Comparison of ENCODE assay signal across 9 cellular contexts in the genomic region with DNA sequence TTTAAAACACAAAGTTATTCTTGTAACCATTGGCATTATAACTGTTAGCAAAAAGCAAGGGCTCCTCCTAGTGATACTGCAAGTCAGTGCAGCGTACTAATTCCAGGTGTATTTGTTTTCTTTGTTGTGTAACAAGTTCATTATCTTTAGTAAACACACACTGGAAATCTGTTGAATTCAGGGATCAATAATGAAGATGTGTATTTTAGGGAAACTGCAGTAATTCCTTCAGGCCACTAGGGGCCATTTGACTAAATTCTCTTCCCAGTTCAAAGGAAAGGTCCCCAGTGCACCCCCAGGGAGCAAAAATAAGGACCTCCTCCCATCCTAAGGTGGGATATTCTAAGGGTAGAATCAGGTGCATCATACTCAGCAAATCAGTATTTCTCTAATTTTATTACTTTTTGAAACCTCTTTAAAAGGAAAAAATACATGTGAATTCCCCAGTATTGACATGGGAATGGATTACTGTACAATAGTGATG.
DNase-seq lines count a peak whose midpoint lies in the region; ATAC-seq, FAIRE-seq and TF ChIP-seq lines count a peak whose summit lies in the region.
"Had no signal": no experiment of that assay in that cellular context is flagged by ENCODE, and none has a peak within 500 bp of the region (broad histone marks: within the 10 kb centered on the region; RNA-seq: fewer than 3 reads in every experiment).

No MANE protein-coding gene starts in this region.

- H3K4me1 Mint-ChIP-seq in CD14-positive monocyte (no peaks in the 10 kb centered on the region), WTC11 (peaks cover 31% of the 10 kb centered on the region)

- TF ChIP-seq CTCF in CD14-positive monocyte (IDR thresholded peaks at IDR 0.05) (peak; percentile 68), WTC11 (IDR thresholded peaks at IDR 0.05) (0 out of 2 replicates have a peak, but pooled peaks have one; percentile 12), HepG2 (CRISPR knock-in tag; IDR thresholded peaks at IDR 0.05) (peak; percentile 80)

- no peaks in the 10 kb centered on the region for H3K79me2 ChIP-seq in HepG2 (ENCODE audit: insufficient read depth, low read length)

- FAIRE-seq in HepG2 (lab: Jason Lieb, UNC), result peak; percentile 64
- FAIRE-seq: colon had no signal

- H3K4me3 Mint-ChIP-seq in CD14-positive monocyte (no peak overlapping the region), WTC11 (no peak overlapping the region)

- DNase-seq in CD14-positive monocyte (ENCODE audit: low spot score) (no peak), HT-29 (ENCODE audit: low spot score) (peak; percentile 45), WTC11 (ENCODE audit: low spot score) (no peak), HepG2 (ENCODE audit: low spot score) (peak; percentile 80), NCI-H2171 treated with DMSO at 0.1 percent for 48 hours (lab: John Stamatoyannopoulos, UW) (no peak), KG1 (lab: John Stamatoyannopoulos, UW) (no peak)
- no peak for DNase-seq in activated CD4-positive, alpha-beta T cell treated with anti-CD3 and anti-CD28 coated beads, Interleukin-2, amount 50 U/mL, for 1 hour

- no peak overlapping the region for H3K27ac ChIP-seq in HepG2 (ENCODE audit: extremely low read length, insufficient read depth, low read length)

- no peaks in the 10 kb centered on the region for H4K20me1 ChIP-seq in HepG2 (ENCODE audit: insufficient read depth, low read length)

- peaks cover 0 to 5% of the 10 kb centered on the region in 2 experiments; a peak in 2 of 5 replicates for H3K27me3 ChIP-seq in HepG2 (ENCODE audit: control insufficient read depth in 1 of 2, insufficient read depth in 2 of 2, low read length in 2 of 2)

- H2AFZ ChIP-seq in HepG2 (ENCODE audit: low read length), result no peak overlapping the region

- intact Hi-C loops in CD14-positive monocyte (cut with micrococcal nuclease), result no loop called here
- intact Hi-C loops in HepG2 (cut with micrococcal nuclease; ENCODE audit: unreplicated experiment), result loop anchor here (1.0 to 5.0 kb wide), 4 partner anchors 174 to 466 kb away; a partner anchor contains a TSS

- peaks cover 26% of the 10 kb centered on the region; the same call in 1 of the 2 replicates for H3K4me1 ChIP-seq in HepG2 (ENCODE audit: insufficient read depth, low read length)

- POLR2A ChIA-PET in WTC11 (lab: Charles Lee) (no interaction called here), HepG2 (lab: Yijun Ruan, JAX) (no interaction called here)

- BruUV-seq in HepG2 (replicated peaks; lab: Mats Ljungman, UMichigan), result no TSS peak

- in situ Hi-C loops in HepG2 (cut with HindIII; ENCODE audit: extremely low pct_ligation_motif_present, low pct_unique_long_range_greater_than_20kb), result loop anchor here (5.0 kb wide), 1 partner anchor 463 kb away; no protein-coding TSS in a partner anchor

- CTCF ChIA-PET in WTC11 (lab: Charles Lee), result interaction anchor here (0.7 to 3.6 kb wide), 5 partner anchors 11 to 1053 kb away, joined by 3 to 19 read pairs (median 4); no protein-coding TSS in a partner anchor
- CTCF ChIA-PET in HepG2 (lab: Yijun Ruan, JAX; ENCODE audit: low intra/inter-chr PET ratio, low total read pairs), result interaction anchor here (1.2 to 2.4 kb wide), 6 partner anchors 138 to 502 kb away, joined by 3 to 23 read pairs (median 9); a partner anchor contains a TSS

- no peaks in the 10 kb centered on the region for H3K36me3 ChIP-seq in HepG2 (replicated peaks in 1 of 2; ENCODE audit: control insufficient read depth in 1 of 2, insufficient read depth in 2 of 2, low read length in 2 of 2)

- ATAC-seq in WTC11, result peak; percentile 66
- peak; percentile 89 for ATAC-seq in HepG2
- no peak for ATAC-seq in HG03139 (IDR thresholded peaks at IDR 0.05; ENCODE audit: unreplicated experiment)

- peaks cover 0 to 3% (median 0%) of the 10 kb centered on the region in 7 donors for H3K9me3 Mint-ChIP-seq in CD14-positive monocyte
- H3K9me3 Mint-ChIP-seq in WTC11, result 0 out of 2 replicates have a peak, but pooled peaks cover 4% of the 10 kb centered on the region

- 4% methylated on average over 1 of the region's 1 CpG for WGBS in HepG2 (ENCODE audit: low lambda C conversion rate)

- H3K4me2 ChIP-seq in HepG2 (ENCODE audit: low read depth, low read length), result no peak overlapping the region

- H3K9ac ChIP-seq in HepG2 (ENCODE audit: insufficient read depth, low read depth, low read length), result no peak overlapping the region

- H3K27ac Mint-ChIP-seq in CD14-positive monocyte (no peak overlapping the region), WTC11 (no peak overlapping the region)

- H3K27me3 Mint-ChIP-seq in CD14-positive monocyte (ENCODE audit: low read depth in 3 of 3) (peaks cover 9 to 23% (median 13%) of the 10 kb centered on the region in 3 donors), WTC11 (ENCODE audit: low read depth) (no peaks in the 10 kb centered on the region; the same call in 1 of the 2 replicates)

- H3K4me3 ChIP-seq in HepG2 (replicated peaks in 1 of 3; ENCODE audit: insufficient read depth in 1 of 3, low read depth in 2 of 3, low read length in 3 of 3), result no peak overlapping the region

- TF ChIP-seq EP300 in HepG2 (IDR thresholded peaks at IDR 0.05; ENCODE audit: low read depth in 2 of 2, low read length in 2 of 2), result peak in 1 of 2 experiments; percentile 70; a peak in 2 of 4 replicates
- TF ChIP-seq EP300 in HepG2 (CRISPR knock-in tag; IDR thresholded peaks at IDR 0.05; ENCODE audit: borderline replicate concordance), result no peak

- peak; percentile 58; the same call in 1 of the 2 replicates for TF ChIP-seq RAD21 in HepG2 (CRISPR knock-in tag; IDR thresholded peaks at IDR 0.05)

- no peaks in the 10 kb centered on the region for H3K9me3 ChIP-seq in HepG2 (ENCODE audit: low read length)

- H3K36me3 Mint-ChIP-seq in CD14-positive monocyte (no peaks in the 10 kb centered on the region), WTC11 (no peaks in the 10 kb centered on the region)

- no peak for TF ChIP-seq POLR2A in HepG2 (IDR thresholded peaks at IDR 0.05; ENCODE audit: insufficient read depth in 1 of 2, low read depth in 2 of 2, low read length in 2 of 2)

TF ChIP-seq in WTC11, 78 proteins besides CTCF, POLR2A, EP300 and RAD21:
- no peak for TF ChIP-seq IRF2 (CRISPR knock-in tag; IDR thresholded peaks at IDR 0.05; ENCODE audit: borderline replicate concordance, low read depth)
- TF ChIP-seq GABPB1 (CRISPR knock-in tag; IDR thresholded peaks at IDR 0.05), result peak; percentile 39; the same call in 1 of the 2 replicates

TF ChIP-seq in HepG2, 621 proteins besides CTCF, POLR2A, EP300 and RAD21 (continues in another document):
- TF ChIP-seq ZMAT3 (CRISPR knock-in tag; conservative IDR thresholded peaks at IDR 0.05) (no peak), FOXO1 (CRISPR knock-in tag; IDR thresholded peaks at IDR 0.05) (peak; percentile 76), PPARG (CRISPR knock-in tag; conservative IDR thresholded peaks at IDR 0.05) (peak; percentile 60), MED8 (CRISPR knock-in tag; IDR thresholded peaks at IDR 0.05; ENCODE audit: insufficient replicate concordance) (no peak), ZNF550 (CRISPR knock-in tag; IDR thresholded peaks at IDR 0.05; ENCODE audit: borderline replicate concordance) (no peak), RXRB (CRISPR knock-in tag; IDR thresholded peaks at IDR 0.05; ENCODE audit: borderline replicate concordance) (peak; percentile 71; the same call in 1 of the 2 replicates), SALL2 (CRISPR knock-in tag; IDR thresholded peaks at IDR 0.05) (0 out of 2 replicates have a peak, but pooled peaks have one; percentile 40), HDAC1 (CRISPR knock-in tag; IDR thresholded peaks at IDR 0.05) (0 out of 2 replicates have a peak, but pooled peaks have one; percentile 29), RARA (CRISPR knock-in tag; IDR thresholded peaks at IDR 0.05) (peak; percentile 61), FOXP1 (IDR thresholded peaks at IDR 0.05) (peak; percentile 98), FOXP1 (CRISPR knock-in tag; IDR thresholded peaks at IDR 0.05) (peak; percentile 99), MIER3 (CRISPR knock-in tag; IDR thresholded peaks at IDR 0.05; ENCODE audit: borderline replicate concordance) (peak; percentile 72; the same call in 1 of the 2 replicates), ZNF75D (CRISPR knock-in tag; IDR thresholded peaks at IDR 0.05; ENCODE audit: borderline replicate concordance) (no peak), FOXA1 (IDR thresholded peaks at IDR 0.05) (no peak), FOXA1 (CRISPR knock-in tag; IDR thresholded peaks at IDR 0.05) (peak; percentile 89), ELF1 (CRISPR knock-in tag; IDR thresholded peaks at IDR 0.05) (no peak; the same call in 1 of the 2 replicates), CREB1 (IDR thresholded peaks at IDR 0.05) (no peak), CREB1 (CRISPR knock-in tag; IDR thresholded peaks at IDR 0.05) (peak; percentile 55; the same call in 1 of the 2 replicates), CREM (IDR thresholded peaks at IDR 0.05) (peak; percentile 32; the same call in 1 of the 2 replicates), CREM (CRISPR knock-in tag; IDR thresholded peaks at IDR 0.05) (no peak)
- TF ChIP-seq, protein P1, sequence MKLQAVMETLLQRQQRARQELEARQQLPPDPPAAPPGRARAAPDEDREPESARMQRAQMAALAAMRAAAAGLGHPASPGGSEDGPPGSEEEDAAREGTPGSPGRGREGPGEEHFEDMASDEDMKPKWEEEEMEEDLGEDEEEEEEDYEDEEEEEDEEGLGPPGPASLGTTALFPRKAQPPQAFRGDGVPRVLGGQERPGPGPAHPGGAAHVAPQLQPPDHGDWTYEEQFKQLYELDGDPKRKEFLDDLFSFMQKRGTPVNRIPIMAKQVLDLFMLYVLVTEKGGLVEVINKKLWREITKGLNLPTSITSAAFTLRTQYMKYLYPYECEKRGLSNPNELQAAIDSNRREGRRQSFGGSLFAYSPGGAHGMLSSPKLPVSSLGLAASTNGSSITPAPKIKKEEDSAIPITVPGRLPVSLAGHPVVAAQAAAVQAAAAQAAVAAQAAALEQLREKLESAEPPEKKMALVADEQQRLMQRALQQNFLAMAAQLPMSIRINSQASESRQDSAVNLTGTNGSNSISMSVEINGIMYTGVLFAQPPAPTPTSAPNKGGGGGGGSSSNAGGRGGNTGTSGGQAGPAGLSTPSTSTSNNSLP (IDR thresholded peaks at IDR 0.05; ENCODE audit: low read depth, low read length), result peak; percentile 88
- TF ChIP-seq, protein P2, sequence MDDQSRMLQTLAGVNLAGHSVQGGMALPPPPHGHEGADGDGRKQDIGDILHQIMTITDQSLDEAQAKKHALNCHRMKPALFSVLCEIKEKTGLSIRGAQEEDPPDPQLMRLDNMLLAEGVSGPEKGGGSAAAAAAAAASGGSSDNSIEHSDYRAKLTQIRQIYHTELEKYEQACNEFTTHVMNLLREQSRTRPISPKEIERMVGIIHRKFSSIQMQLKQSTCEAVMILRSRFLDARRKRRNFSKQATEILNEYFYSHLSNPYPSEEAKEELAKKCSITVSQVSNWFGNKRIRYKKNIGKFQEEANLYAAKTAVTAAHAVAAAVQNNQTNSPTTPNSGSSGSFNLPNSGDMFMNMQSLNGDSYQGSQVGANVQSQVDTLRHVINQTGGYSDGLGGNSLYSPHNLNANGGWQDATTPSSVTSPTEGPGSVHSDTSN (CRISPR knock-in tag; IDR thresholded peaks at IDR 0.05; ENCODE audit: borderline replicate concordance), result no peak

Comparison
In these comparisons a context has a peak if more than half of its experiments do, and no peak if none do; other contexts are left out.
1. DNase-seq: peak in HT-29 (single experiment) and HepG2 (single experiment); none in CD14-positive monocyte (single experiment), WTC11 (single experiment), NCI-H2171 treated with DMSO at 0.1 percent for 48 hours (single experiment), KG1 (single experiment) and activated CD4-positive, alpha-beta T cell treated with anti-CD3 and anti-CD28 coated beads, Interleukin-2, amount 50 U/mL, for 1 hour (single experiment).
2. CTCF ChIP-seq: peak in every context shown above with its lines; median percentile 80 in HepG2; 68 in CD14-positive monocyte; 12 in WTC11.